22 cellular contexts compared by ENCODE assay signal in genomic region chrX:115448146-115448545, GRCh38.
A peak's percentile ranks its signal among the peaks of the same experiment; 100 is the strongest.
DNase-seq lines count a peak whose midpoint lies in the region; ATAC-seq, FAIRE-seq and TF ChIP-seq lines count a peak whose summit lies in the region.
"Had no signal": no experiment of that assay in that cellular context is flagged by ENCODE, and none has a peak within 500 bp of the region (broad histone marks: within the 10 kb centered on the region; RNA-seq: fewer than 3 reads in every experiment).

No MANE protein-coding gene starts in this region.

- ATAC-seq in right lobe of liver = peak; percentile 63 to 83 (median 74)
- no peak for ATAC-seq in GM18870 (IDR thresholded peaks at IDR 0.05; ENCODE audit: unreplicated experiment)
- ATAC-seq: A549; CD8-positive, alpha-beta T cell had no signal

- no peak overlapping the region for H3K27ac ChIP-seq in right lobe of liver
- H3K27ac ChIP-seq: 22Rv1; A549; BLaER1 treated with 17β-estradiol and CSF1 and Interleukin-3, amounts not matched to agents 10 nM and 100 nM; C4-2B had no signal

- H3K9me3 ChIP-seq in right lobe of liver = no peaks in the 10 kb centered on the region
- H3K9me3 ChIP-seq: A549; BLaER1 treated with 17β-estradiol and CSF1 and Interleukin-3, amounts not matched to agents 10 nM and 100 nM; Caco-2 had no signal

- no peaks in the 10 kb centered on the region for H3K27me3 ChIP-seq in bronchial epithelial cell (ENCODE audit: control insufficient read depth, insufficient read depth, low read length)
- no peaks in the 10 kb centered on the region for H3K27me3 ChIP-seq in right lobe of liver

- peaks cover 0 to 5% (median 0%) of the 10 kb centered on the region in 4 donors for H3K4me1 ChIP-seq in right lobe of liver
- H3K4me1 ChIP-seq: Caco-2 had no signal

- TF ChIP-seq CTCF in bronchial epithelial cell (IDR thresholded peaks at IDR 0.05; ENCODE audit: insufficient read depth, low read length, severe bottlenecking) (no peak), right lobe of liver (IDR thresholded peaks at IDR 0.05) (no peak)

- WGBS in right lobe of liver (ENCODE audit: insufficient coverage, low coverage, low lambda C conversion rate, missing lambda C conversion rate) = 31% methylated on average over 2 of the region's 2 CpGs

- no peaks in the 10 kb centered on the region for H3K36me3 ChIP-seq in bronchial epithelial cell (ENCODE audit: control insufficient read depth, insufficient read depth, low read length)
- no peaks in the 10 kb centered on the region for H3K36me3 ChIP-seq in right lobe of liver
- H3K36me3 ChIP-seq: BLaER1 treated with 17β-estradiol and CSF1 and Interleukin-3, amounts not matched to agents 10 nM and 100 nM had no signal

- DNase-seq in NCI-H526 (lab: John Stamatoyannopoulos, UW) (peak; percentile 2 to 35), NCI-H526 treated with DMSO at 0.1 percent for 48 hours (lab: John Stamatoyannopoulos, UW) (no peak), bronchial epithelial cell (ENCODE audit: low read depth) (no peak), right lobe of liver (no peak), dedifferentiated amniotic fluid mesenchymal stem cell (ENCODE audit: extremely low spot score) (no peak)
- DNase-seq: AML-193; Caco-2; Calu3; CD4-positive, alpha-beta T cell; CD8-positive, alpha-beta T cell; DMS79 treated with DMSO at 0.1 percent for 48 hours; GF-D8 had no signal

- no peak for TF ChIP-seq POLR2A in right lobe of liver (IDR thresholded peaks at IDR 0.05)

- intact Hi-C loops in right lobe of liver (cut with DNase I) = no loop called here

- FAIRE-seq in bronchial epithelial cell (lab: Jason Lieb, UNC) = peak; percentile 79
- FAIRE-seq: A549, D721Med, G401.6, GM12891, GM18507, GM19239 had no signal

- H3K4me3 ChIP-seq in bronchial epithelial cell (ENCODE audit: low read depth, low read length) = no peak overlapping the region
- no peak overlapping the region for H3K4me3 ChIP-seq in right lobe of liver
- H3K4me3 ChIP-seq: A549; BLaER1 treated with 17β-estradiol and CSF1 and Interleukin-3, amounts not matched to agents 10 nM and 100 nM had no signal

Comparison
In these comparisons a context has a peak if more than half of its experiments do, and no peak if none do; other contexts are left out.
1. DNase-seq: peak in NCI-H526 (2 of 2); none in NCI-H526 treated with DMSO at 0.1 percent for 48 hours (single experiment), bronchial epithelial cell (single experiment), right lobe of liver (0 of 3) and dedifferentiated amniotic fluid mesenchymal stem cell (single experiment).